Comparison of ENCODE assay signal across 10 cellular contexts in the genomic region with DNA sequence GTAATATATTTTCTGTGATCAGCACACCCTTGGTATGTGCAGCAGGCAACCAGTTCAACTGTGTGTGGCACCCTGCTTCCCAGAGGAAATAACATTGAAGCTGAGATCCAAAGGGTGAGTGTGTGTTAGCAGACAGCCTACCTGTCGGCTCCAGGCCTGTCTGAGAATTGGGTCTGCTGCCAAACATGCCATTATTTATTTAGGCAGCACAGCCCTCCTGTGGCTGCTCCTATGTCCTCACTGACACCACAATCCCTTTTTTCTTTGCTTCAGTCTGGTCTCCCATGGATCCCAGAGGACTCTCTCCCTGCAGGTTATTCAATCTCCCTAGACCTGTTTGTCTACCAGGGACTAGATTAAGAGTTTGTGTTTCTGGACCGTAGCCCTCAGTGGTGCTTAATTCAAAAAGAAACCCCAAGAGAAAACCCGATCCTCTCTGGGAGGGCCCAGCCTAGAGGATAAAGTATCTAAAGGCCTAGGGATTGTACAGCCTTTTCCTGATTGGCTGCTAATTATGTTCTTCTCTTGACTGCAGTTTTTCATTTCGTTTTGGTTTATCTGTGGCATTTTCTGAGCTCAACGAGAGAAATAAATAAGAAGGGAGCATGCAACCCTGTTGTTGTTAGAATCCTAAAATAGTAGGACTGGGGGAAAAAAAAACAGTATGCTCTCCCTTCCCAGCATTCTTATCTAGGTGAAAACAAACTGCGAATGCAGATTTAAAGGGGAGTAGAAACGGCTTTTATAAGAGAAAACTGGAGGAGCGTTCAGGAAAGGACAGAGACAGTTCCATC. TPM values are rescaled to one million over a fixed set of nuclear protein-coding genes. Genes with fewer than 3 reads are reported as not detected.
DNase-seq lines count a peak whose midpoint lies in the region; ATAC-seq and TF ChIP-seq lines count a peak whose summit lies in the region.
"Had no signal": no experiment of that assay in that cellular context is flagged by ENCODE, and none has a peak within 500 bp of the region (broad histone marks: within the 10 kb centered on the region; RNA-seq: fewer than 3 reads in every experiment).

No MANE protein-coding gene starts in this region.

- intact Hi-C loops in left colon (cut with DNase I, micrococcal nuclease), result loop anchor here in 1 of 2 donors (10.0 kb wide), 1 partner anchor 188 kb away; no protein-coding TSS in a partner anchor
- intact Hi-C loops in activated T-helper 1 cell treated with anti-CD3 and anti-CD28 coated beads, Interleukin-12 subunit alpha, Interleukin-12 subunit beta, Interleukin-2, Interleukin-4 antibody, amounts not matched to agents 30 ng/mL and 10 ng/mL and 1 ng/mL, durations not matched to agents 14 hours and 24 hours and 36 hours (cut with micrococcal nuclease), result no loop called here

- no peaks in the 10 kb centered on the region for H3K4me1 Mint-ChIP-seq in activated T-helper 1 cell treated with anti-CD3 and anti-CD28 coated beads, Interleukin-12 subunit alpha, Interleukin-12 subunit beta, Interleukin-2, Interleukin-4 antibody, amounts not matched to agents 30 ng/mL and 10 ng/mL and 1 ng/mL, durations not matched to agents 14 hours and 24 hours and 36 hours (ENCODE audit: low read depth)

- H3K4me3 ChIP-seq in BE2C (ENCODE audit: low read depth, low read length), result no peak overlapping the region
- H3K4me3 ChIP-seq: HAP-1 had no signal

- H3K9me3 ChIP-seq in BE2C, result no peaks in the 10 kb centered on the region

- H3K4me3 Mint-ChIP-seq in activated T-helper 1 cell treated with anti-CD3 and anti-CD28 coated beads, Interleukin-12 subunit alpha, Interleukin-12 subunit beta, Interleukin-2, Interleukin-4 antibody, amounts not matched to agents 30 ng/mL and 10 ng/mL and 1 ng/mL, durations not matched to agents 14 hours and 24 hours and 36 hours, result no peak overlapping the region

- no peaks in the 10 kb centered on the region for H3K27me3 ChIP-seq in BE2C

- ATAC-seq in left colon, result peak; percentile 77

- H3K27ac Mint-ChIP-seq in activated T-helper 1 cell treated with anti-CD3 and anti-CD28 coated beads, Interleukin-12 subunit alpha, Interleukin-12 subunit beta, Interleukin-2, Interleukin-4 antibody, amounts not matched to agents 30 ng/mL and 10 ng/mL and 1 ng/mL, durations not matched to agents 14 hours and 24 hours and 36 hours, result no peak overlapping the region

- H3K4me1 ChIP-seq in BE2C, result peaks cover 26% of the 10 kb centered on the region

- peaks cover 5% of the 10 kb centered on the region for H3K27me3 Mint-ChIP-seq in activated T-helper 1 cell treated with anti-CD3 and anti-CD28 coated beads, Interleukin-12 subunit alpha, Interleukin-12 subunit beta, Interleukin-2, Interleukin-4 antibody, amounts not matched to agents 30 ng/mL and 10 ng/mL and 1 ng/mL, durations not matched to agents 14 hours and 24 hours and 36 hours (ENCODE audit: insufficient read depth)

- no peaks in the 10 kb centered on the region for H3K36me3 ChIP-seq in BE2C
- H3K36me3 ChIP-seq: HAP-1 had no signal

- DNase-seq in BE2C (peak; percentile 58), NCI-H187 treated with DMSO at 0.1 percent for 48 hours (lab: John Stamatoyannopoulos, UW) (peak; percentile 40), astrocyte of the hippocampus (ENCODE audit: low read depth, low spot score) (peak; percentile 75), left colon (peak; percentile 41 to 65), COLO829 (ENCODE audit: low spot score) (no peak)
- no peak for DNase-seq in activated CD4-positive, CD25-positive, alpha-beta regulatory T cell treated with anti-CD3 and anti-CD28 coated beads, Interleukin-2, amount 50 U/mL, for 72 hours
- no peak for DNase-seq in activated T-helper 1 cell treated with anti-CD3 and anti-CD28 coated beads, Interleukin-12 subunit alpha, Interleukin-12 subunit beta, Interleukin-2, Interleukin-4 antibody, amounts not matched to agents 30 ng/mL and 10 ng/mL and 1 ng/mL, durations not matched to agents 14 hours and 24 hours and 36 hours (ENCODE audit: low spot score)
- DNase-seq in activated CD4-positive, alpha-beta T cell treated with anti-CD3 and anti-CD28 coated beads, Interleukin-2, amount 50 U/mL, for 4 hours, result no peak

- peaks cover 16% of the 10 kb centered on the region for H3K9me3 Mint-ChIP-seq in activated T-helper 1 cell treated with anti-CD3 and anti-CD28 coated beads, Interleukin-12 subunit alpha, Interleukin-12 subunit beta, Interleukin-2, Interleukin-4 antibody, amounts not matched to agents 30 ng/mL and 10 ng/mL and 1 ng/mL, durations not matched to agents 14 hours and 24 hours and 36 hours

- no peaks in the 10 kb centered on the region for H3K36me3 Mint-ChIP-seq in activated T-helper 1 cell treated with anti-CD3 and anti-CD28 coated beads, Interleukin-12 subunit alpha, Interleukin-12 subunit beta, Interleukin-2, Interleukin-4 antibody, amounts not matched to agents 30 ng/mL and 10 ng/mL and 1 ng/mL, durations not matched to agents 14 hours and 24 hours and 36 hours (ENCODE audit: low read depth)

- TF ChIP-seq CTCF in BE2C (IDR thresholded peaks at IDR 0.05; ENCODE audit: low read depth, low read length), result peak; percentile 63

RNA-seq across cellular contexts. Expression of gene KCNE3, which starts 24.1 kb away (rescaled TPM):
- polyA plus RNA-seq in BE2C (2012; ENCODE audit: insufficient read depth, insufficient read length, low read depth), result not detected
- total RNA-seq in left colon, result 10 to 100 TPM; 18.8 to 37.7 TPM
- not detected in 2 replicates for total RNA-seq in activated T-helper 1 cell treated with anti-CD3 and anti-CD28 coated beads, Interleukin-12 subunit alpha, Interleukin-12 subunit beta, Interleukin-2, Interleukin-4 antibody, amounts not matched to agents 30 ng/mL and 10 ng/mL and 1 ng/mL, durations not matched to agents 14 hours and 24 hours and 36 hours
- total RNA-seq: T-helper 1 cell treated with Interleukin-12 subunit alpha and Interleukin-12 subunit beta and Interleukin-4 antibody, amounts not matched to agents 30 ng/mL and 1 ng/mL, for 36 hours had no signal

RNA-seq across cellular contexts. Expression of gene PGM2L1, which starts 45.0 kb away (rescaled TPM):
- 0.45 TPM for polyA plus RNA-seq in BE2C (2012; ENCODE audit: insufficient read depth, insufficient read length, low read depth)
- 10 to 100 TPM in 1 of 2 donors, 1 to 10 TPM in 1; 9.9 to 14.3 TPM for total RNA-seq in left colon
- total RNA-seq in activated T-helper 1 cell treated with anti-CD3 and anti-CD28 coated beads, Interleukin-12 subunit alpha, Interleukin-12 subunit beta, Interleukin-2, Interleukin-4 antibody, amounts not matched to agents 30 ng/mL and 10 ng/mL and 1 ng/mL, durations not matched to agents 14 hours and 24 hours and 36 hours, result 4.0 and 4.5 TPM in 2 replicates

RNA-seq across cellular contexts. Expression of gene LIPT2, which starts 50.3 kb away (rescaled TPM):
- polyA plus RNA-seq in BE2C (2012; ENCODE audit: insufficient read depth, insufficient read length, low read depth), result 1.6 TPM
- 1 to 10 TPM; 2.5 to 3.4 TPM for total RNA-seq in left colon
- total RNA-seq in activated T-helper 1 cell treated with anti-CD3 and anti-CD28 coated beads, Interleukin-12 subunit alpha, Interleukin-12 subunit beta, Interleukin-2, Interleukin-4 antibody, amounts not matched to agents 30 ng/mL and 10 ng/mL and 1 ng/mL, durations not matched to agents 14 hours and 24 hours and 36 hours, result 2.7 and 3.4 TPM in 2 replicates

Comparison
In these comparisons a context has a peak if more than half of its experiments do, and no peak if none do; other contexts are left out.
1. DNase-seq: peak in BE2C (single experiment), NCI-H187 treated with DMSO at 0.1 percent for 48 hours (single experiment), astrocyte of the hippocampus (single experiment) and left colon (2 of 2); none in activated CD4-positive, CD25-positive, alpha-beta regulatory T cell treated with anti-CD3 and anti-CD28 coated beads, Interleukin-2, amount 50 U/mL, for 72 hours (single experiment), activated T-helper 1 cell treated with anti-CD3 and anti-CD28 coated beads, Interleukin-12 subunit alpha, Interleukin-12 subunit beta, Interleukin-2, Interleukin-4 antibody, amounts not matched to agents 30 ng/mL and 10 ng/mL and 1 ng/mL, durations not matched to agents 14 hours and 24 hours and 36 hours (single experiment), COLO829 (single experiment) and activated CD4-positive, alpha-beta T cell treated with anti-CD3 and anti-CD28 coated beads, Interleukin-2, amount 50 U/mL, for 4 hours (0 of 2).
2. RNA of gene KCNE3, which starts 24.1 kb away (total RNA-seq): 18.8 to 37.7 TPM in left colon; not detected in activated T-helper 1 cell treated with anti-CD3 and anti-CD28 coated beads, Interleukin-12 subunit alpha, Interleukin-12 subunit beta, Interleukin-2, Interleukin-4 antibody, amounts not matched to agents 30 ng/mL and 10 ng/mL and 1 ng/mL, durations not matched to agents 14 hours and 24 hours and 36 hours; every median in the first group is over 10 times any median in the second.